ENCODE assay signal across 9 cellular contexts in genomic region chr5:172150514-172151425, GRCh38. TPM values are rescaled to one million over a fixed set of nuclear protein-coding genes. Genes with fewer than 3 reads are reported as not detected.
DNase-seq lines count a peak whose midpoint lies in the region; ATAC-seq and TF ChIP-seq lines count a peak whose summit lies in the region.
"Had no signal": no experiment of that assay in that cellular context is flagged by ENCODE, and none has a peak within 500 bp of the region (broad histone marks: within the 10 kb centered on the region; RNA-seq: fewer than 3 reads in every experiment).

No MANE protein-coding gene starts in this region.

- ATAC-seq in GM18498 (IDR thresholded peaks at IDR 0.05; ENCODE audit: unreplicated experiment), result peak; percentile 76

- no peak overlapping the region for H2BK120ac ChIP-seq in trophoblast cell (ENCODE audit: insufficient read depth, low read length, poor library complexity)

- no peak for TF ChIP-seq CTCF in choroid plexus epithelial cell (conservative IDR thresholded peaks at IDR 0.05; ENCODE audit: low read depth, low read length)
- no peak for TF ChIP-seq CTCF in smooth muscle cell (IDR thresholded peaks at IDR 0.05; ENCODE audit: borderline replicate concordance, insufficient read depth, poor library complexity, severe bottlenecking)

- no peak overlapping the region for H3K4me3 ChIP-seq in H7 (ENCODE audit: insufficient read depth, low read depth, low read length)
- no peak overlapping the region for H3K4me3 ChIP-seq in choroid plexus epithelial cell (ENCODE audit: low read depth, low read length)
- no peak overlapping the region for H3K4me3 ChIP-seq in trophoblast cell (ENCODE audit: low read depth, low read length)
- H3K4me3 ChIP-seq in smooth muscle cell, result no peak overlapping the region

- no peaks in the 10 kb centered on the region for H3K9me3 ChIP-seq in trophoblast cell (ENCODE audit: insufficient read depth, low read depth, low read length)
- no peaks in the 10 kb centered on the region for H3K9me3 ChIP-seq in smooth muscle cell (replicated peaks; ENCODE audit: low read depth)

- no peak overlapping the region for H2AK5ac ChIP-seq in trophoblast cell (ENCODE audit: low read length)

- H3K36me3 ChIP-seq in H7 (replicated peaks; ENCODE audit: control insufficient read depth, insufficient read depth, low read length) (0 out of 2 replicates have a peak, but pooled peaks cover 1% of the 10 kb centered on the region), trophoblast cell (ENCODE audit: control insufficient read depth in 1 of 2, insufficient read depth in 2 of 2, low read length in 2 of 2) (peaks cover 12 to 31% of the 10 kb centered on the region in 2 experiments), smooth muscle cell (ENCODE audit: low read depth) (no peaks in the 10 kb centered on the region)

- H3K4me2 ChIP-seq in trophoblast cell (ENCODE audit: low read length) (no peak overlapping the region), smooth muscle cell (no peak overlapping the region)

- H3K4ac ChIP-seq in trophoblast cell (ENCODE audit: low read depth, low read length), result no peak overlapping the region

- H3K9ac ChIP-seq in trophoblast cell (ENCODE audit: low read length), result no peak overlapping the region
- H3K9ac ChIP-seq in smooth muscle cell (ENCODE audit: low read depth), result no peak overlapping the region

- no peak overlapping the region for H4K8ac ChIP-seq in trophoblast cell (ENCODE audit: low read depth, low read length)

- H4K12ac ChIP-seq in trophoblast cell (ENCODE audit: low read depth, low read length), result no peak overlapping the region

- H3K18ac ChIP-seq in trophoblast cell (ENCODE audit: low read length), result peak overlapping the region; percentile 17

- no peak overlapping the region for H2BK12ac ChIP-seq in trophoblast cell (ENCODE audit: low read length)

- no peak overlapping the region for H2AFZ ChIP-seq in trophoblast cell (ENCODE audit: insufficient read depth, low read length, poor library complexity)
- no peak overlapping the region for H2AFZ ChIP-seq in smooth muscle cell (ENCODE audit: low read depth)

- H3K27ac ChIP-seq in trophoblast cell (ENCODE audit: low read depth, low read length), result no peak overlapping the region
- no peak overlapping the region for H3K27ac ChIP-seq in smooth muscle cell (ENCODE audit: low read depth)

- peak; percentile 28 for DNase-seq in H7
- peak; percentile 74 for DNase-seq in NOMO-1 treated with dmso at 0.1 percent for 144 hours (lab: John Stamatoyannopoulos, UW; ENCODE audit: unreplicated experiment)
- DNase-seq in choroid plexus epithelial cell (ENCODE audit: low read depth), result peak; percentile 22
- peak in 1 of 2 donors; percentile 49 for DNase-seq in trophoblast cell
- DNase-seq in DMS53 treated with DMSO at 0.1 percent for 48 hours (lab: John Stamatoyannopoulos, UW; ENCODE audit: unreplicated experiment), result no peak
- no peak for DNase-seq in smooth muscle cell (lab: John Stamatoyannopoulos, UW; ENCODE audit: unreplicated experiment)
- no peak for DNase-seq in kidney tubule cell (ENCODE audit: low spot score)

- no peaks in the 10 kb centered on the region for H3F3A ChIP-seq in smooth muscle cell (ENCODE audit: low read depth)

- H3K79me2 ChIP-seq in trophoblast cell (ENCODE audit: control insufficient read depth, insufficient read depth, low read length, poor library complexity) (peaks cover 3% of the 10 kb centered on the region), smooth muscle cell (ENCODE audit: low read depth) (no peaks in the 10 kb centered on the region)

- H3K79me1 ChIP-seq in trophoblast cell (ENCODE audit: low read length), result peaks cover 7% of the 10 kb centered on the region

- WGBS in trophoblast cell (ENCODE audit: extremely low coverage, insufficient coverage, insufficient read length), result no CpG with 5 or more reads among the region's 16 CpGs
- 90% methylated on average over 16 of the region's 16 CpGs for WGBS in smooth muscle cell (ENCODE audit: low lambda C conversion rate)

- peaks cover 3% of the 10 kb centered on the region for H4K20me1 ChIP-seq in smooth muscle cell (ENCODE audit: low read depth)

- no peak overlapping the region for H2BK5ac ChIP-seq in trophoblast cell (ENCODE audit: low read depth, low read length, poor library complexity)

- no peak overlapping the region for H3K14ac ChIP-seq in trophoblast cell (ENCODE audit: low read length)

- no peak overlapping the region for H4K91ac ChIP-seq in trophoblast cell (ENCODE audit: low read depth, low read length)

- H3K4me1 ChIP-seq in trophoblast cell (ENCODE audit: control insufficient read depth in 1 of 2, insufficient read depth in 2 of 2, low read length in 2 of 2), result peaks cover 11 to 20% of the 10 kb centered on the region in 2 experiments
- H3K4me1 ChIP-seq in smooth muscle cell (ENCODE audit: low read depth), result no peaks in the 10 kb centered on the region

- H3K27me3 ChIP-seq in H7 (ENCODE audit: control insufficient read depth, insufficient read depth, low read length) (no peaks in the 10 kb centered on the region), trophoblast cell (ENCODE audit: insufficient read depth, low read length) (no peaks in the 10 kb centered on the region), smooth muscle cell (ENCODE audit: low read depth) (no peaks in the 10 kb centered on the region)

- H3K23ac ChIP-seq in trophoblast cell (ENCODE audit: low read length), result no peak overlapping the region

RNA-seq across cellular contexts. Expression of gene STK10, which starts 37.3 kb away (rescaled TPM):
- 7.4 and 10.2 TPM in 2 replicates for total RNA-seq in H7 (2014; rRNA removed; shearing (Covaris generic))
- 29.6 and 30.3 TPM in 2 replicates for polyA plus RNA-seq in trophoblast cell (2013)
- total RNA-seq in smooth muscle cell, result 10.8 and 26.0 TPM in 2 replicates
- 10.7 and 15.5 TPM in 2 replicates for polyA plus RNA-seq in smooth muscle cell

RNA-seq across cellular contexts. Expression of gene EFCAB9, which starts 43.2 kb away (rescaled TPM):
- not detected in 2 replicates for total RNA-seq in H7 (2014; rRNA removed; shearing (Covaris generic))
- not detected in 2 replicates for polyA plus RNA-seq in trophoblast cell (2013)
- total RNA-seq in smooth muscle cell, result not detected in 2 replicates
- polyA plus RNA-seq in smooth muscle cell, result not detected in 2 replicates
- total RNA-seq: dermis microvascular lymphatic vessel endothelial cell had no signal

Comparison
In these comparisons a context has a peak if more than half of its experiments do, and no peak if none do; other contexts are left out.
1. DNase-seq: peak in H7 (single experiment), NOMO-1 treated with dmso at 0.1 percent for 144 hours (single experiment) and choroid plexus epithelial cell (single experiment); none in DMS53 treated with DMSO at 0.1 percent for 48 hours (single experiment), smooth muscle cell (single experiment) and kidney tubule cell (single experiment).